In the genomic region with DNA sequence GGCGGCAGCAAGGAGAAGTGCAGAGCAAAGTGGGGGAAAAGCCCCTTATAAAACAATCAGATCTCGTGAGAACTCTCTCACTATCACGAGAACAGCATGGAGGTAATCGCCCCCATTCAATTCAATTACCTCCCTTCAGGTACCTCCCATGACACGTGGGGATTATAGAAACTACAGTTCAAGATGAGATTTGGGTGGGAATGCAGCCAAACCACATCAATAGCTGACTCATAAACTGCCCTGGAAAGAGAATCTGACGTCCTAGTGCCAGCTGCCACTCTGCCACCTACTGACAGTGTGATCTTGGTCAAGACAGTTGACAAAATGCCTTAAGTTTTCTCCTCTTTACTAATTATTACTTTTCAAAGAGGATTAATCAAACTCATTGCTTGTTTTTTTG, we compare ENCODE assay signal across 8 cellular contexts.
DNase-seq lines count a peak whose midpoint lies in the region; ATAC-seq and TF ChIP-seq lines count a peak whose summit lies in the region.

No MANE protein-coding gene starts in this region.

- H3K4me3 Mint-ChIP-seq in CD4-positive, alpha-beta T cell = no peak overlapping the region
- H3K4me3 Mint-ChIP-seq in glutamatergic neuron (ENCODE audit: unreplicated experiment) = no peak overlapping the region

- H3K4me3 ChIP-seq in HEK293 (ENCODE audit: low read depth, low read length) = no peak overlapping the region
- no peak overlapping the region for H3K4me3 ChIP-seq in RWPE2 (ENCODE audit: severe bottlenecking)
- no peak overlapping the region for H3K4me3 ChIP-seq in fibroblast of mammary gland (ENCODE audit: control insufficient read depth, low read depth, low read length)
- H3K4me3 ChIP-seq in H7 (ENCODE audit: insufficient read depth, low read depth, low read length) = no peak overlapping the region

- H3K9me3 Mint-ChIP-seq in CD4-positive, alpha-beta T cell = peaks cover 3% of the 10 kb centered on the region
- no peaks in the 10 kb centered on the region for H3K9me3 Mint-ChIP-seq in glutamatergic neuron (ENCODE audit: unreplicated experiment)

- TF ChIP-seq CTCF in CD4-positive, alpha-beta T cell (IDR thresholded peaks at IDR 0.05) = no peak
- no peak for TF ChIP-seq CTCF in HEK293 (tag by site-specific recombination; IDR thresholded peaks at IDR 0.05)
- peak; percentile 65 for TF ChIP-seq CTCF in RWPE2 (IDR thresholded peaks at IDR 0.05; ENCODE audit: poor library complexity, severe bottlenecking)
- TF ChIP-seq CTCF in fibroblast of mammary gland (conservative IDR thresholded peaks at IDR 0.05; ENCODE audit: control insufficient read depth, insufficient read depth, low read depth, low read length) = peak; percentile 6
- no peak for TF ChIP-seq CTCF in glutamatergic neuron (IDR thresholded peaks at IDR 0.05; ENCODE audit: partially characterized antibody, unreplicated experiment)

- H3K27ac ChIP-seq in CD4-positive, alpha-beta T cell (ENCODE audit: low read depth, low read length) = no peak overlapping the region
- no peak overlapping the region for H3K27ac ChIP-seq in HEK293 (ENCODE audit: extremely low read depth, low read depth, low read length)
- H3K27ac ChIP-seq in RWPE2 (ENCODE audit: poor library complexity, severe bottlenecking) = no peak overlapping the region

- no peak overlapping the region for H3K27ac Mint-ChIP-seq in CD4-positive, alpha-beta T cell
- no peak overlapping the region for H3K27ac Mint-ChIP-seq in glutamatergic neuron (ENCODE audit: unreplicated experiment)

- H3K27me3 Mint-ChIP-seq in CD4-positive, alpha-beta T cell = no peaks in the 10 kb centered on the region
- peaks cover 3% of the 10 kb centered on the region for H3K27me3 Mint-ChIP-seq in glutamatergic neuron (ENCODE audit: unreplicated experiment)

- H3K4me1 ChIP-seq in HEK293 (ENCODE audit: control insufficient read depth, insufficient read depth, low read length) = no peaks in the 10 kb centered on the region; the same call in none of the 2 replicates
- H3K4me1 ChIP-seq in RWPE2 (ENCODE audit: insufficient read depth, poor library complexity, severe bottlenecking) = peaks cover 9% of the 10 kb centered on the region

- DNase-seq in CD4-positive, alpha-beta T cell = peak in 7 of 10 experiments; percentile 3 to 31 (median 13)
- no peak for DNase-seq in RWPE2 (ENCODE audit: low spot score)
- peak; percentile 57 for DNase-seq in fibroblast of mammary gland (ENCODE audit: low read depth)
- DNase-seq in glutamatergic neuron = no peak
- no peak for DNase-seq in KG1 (lab: John Stamatoyannopoulos, UW)
- DNase-seq in H7 = no peak
- no peak for DNase-seq in amygdala (lab: John Stamatoyannopoulos, UW)

- H3K9me3 ChIP-seq in CD4-positive, alpha-beta T cell (ENCODE audit: control insufficient read depth, low read length) = no peaks in the 10 kb centered on the region
- H3K9me3 ChIP-seq in HEK293 (ENCODE audit: control insufficient read depth, insufficient read depth, low read depth, low read length) (no peaks in the 10 kb centered on the region), RWPE2 (ENCODE audit: severe bottlenecking) (peaks cover 4% of the 10 kb centered on the region)

- ATAC-seq in CD4-positive, alpha-beta T cell (ENCODE audit: poor library complexity) = no peak
- peak; percentile 68 for ATAC-seq in RWPE2 (ENCODE audit: low read depth)

- CTCF ChIA-PET in CD4-positive, alpha-beta T cell (lab: Charles Lee) = no interaction called here
- CTCF ChIA-PET in HEK293 (lab: Yijun Ruan, JAX) = interaction anchor here (0.6 to 2.0 kb wide), 10 partner anchors 12 to 1160 kb away, joined by 3 to 6 read pairs (median 3); no protein-coding TSS in a partner anchor

- POLR2A ChIA-PET in CD4-positive, alpha-beta T cell (lab: Charles Lee) = interaction anchor here (1.5 kb wide), 1 partner anchor 1158 kb away, joined by 3 read pairs; no protein-coding TSS in a partner anchor
- POLR2A ChIA-PET in HEK293 (lab: Yijun Ruan, JAX) = interaction anchor here (1.1 kb wide), 1 partner anchor 1158 kb away, joined by 8 read pairs; a partner anchor contains a TSS

- no peaks in the 10 kb centered on the region for H3K27me3 ChIP-seq in CD4-positive, alpha-beta T cell (ENCODE audit: control insufficient read depth, insufficient read depth, low read length)
- H3K27me3 ChIP-seq in RWPE2 (ENCODE audit: insufficient read depth, poor library complexity, severe bottlenecking) = no peaks in the 10 kb centered on the region
- H3K27me3 ChIP-seq in H7 (ENCODE audit: control insufficient read depth, insufficient read depth, low read length) = no peaks in the 10 kb centered on the region

- intact Hi-C loops in CD4-positive, alpha-beta T cell (cut with DNase I, micrococcal nuclease) = no loop called here

- H3K36me3 ChIP-seq in HEK293 (ENCODE audit: control insufficient read depth in 2 of 2, insufficient read depth in 1 of 2, low read length in 2 of 2) (no peaks in the 10 kb centered on the region), RWPE2 (ENCODE audit: low read depth) (no peaks in the 10 kb centered on the region), H7 (replicated peaks; ENCODE audit: control insufficient read depth, insufficient read depth, low read length) (no peaks in the 10 kb centered on the region)

- H3K4me1 Mint-ChIP-seq in CD4-positive, alpha-beta T cell (ENCODE audit: low read depth) = peaks cover 23% of the 10 kb centered on the region
- peaks cover 2% of the 10 kb centered on the region for H3K4me1 Mint-ChIP-seq in glutamatergic neuron (ENCODE audit: low read depth, unreplicated experiment)

- H3K36me3 Mint-ChIP-seq in CD4-positive, alpha-beta T cell (ENCODE audit: low read depth) = no peaks in the 10 kb centered on the region
- peaks cover 5% of the 10 kb centered on the region for H3K36me3 Mint-ChIP-seq in glutamatergic neuron (ENCODE audit: unreplicated experiment)

TF ChIP-seq in HEK293, 187 proteins besides CTCF, POLR2A, EP300 and RAD21 (continues in another document):
- no peak for TF ChIP-seq ZFP41 (tag by site-specific recombination; IDR thresholded peaks at IDR 0.05; ENCODE audit: borderline replicate concordance)
- TF ChIP-seq, protein P1, sequence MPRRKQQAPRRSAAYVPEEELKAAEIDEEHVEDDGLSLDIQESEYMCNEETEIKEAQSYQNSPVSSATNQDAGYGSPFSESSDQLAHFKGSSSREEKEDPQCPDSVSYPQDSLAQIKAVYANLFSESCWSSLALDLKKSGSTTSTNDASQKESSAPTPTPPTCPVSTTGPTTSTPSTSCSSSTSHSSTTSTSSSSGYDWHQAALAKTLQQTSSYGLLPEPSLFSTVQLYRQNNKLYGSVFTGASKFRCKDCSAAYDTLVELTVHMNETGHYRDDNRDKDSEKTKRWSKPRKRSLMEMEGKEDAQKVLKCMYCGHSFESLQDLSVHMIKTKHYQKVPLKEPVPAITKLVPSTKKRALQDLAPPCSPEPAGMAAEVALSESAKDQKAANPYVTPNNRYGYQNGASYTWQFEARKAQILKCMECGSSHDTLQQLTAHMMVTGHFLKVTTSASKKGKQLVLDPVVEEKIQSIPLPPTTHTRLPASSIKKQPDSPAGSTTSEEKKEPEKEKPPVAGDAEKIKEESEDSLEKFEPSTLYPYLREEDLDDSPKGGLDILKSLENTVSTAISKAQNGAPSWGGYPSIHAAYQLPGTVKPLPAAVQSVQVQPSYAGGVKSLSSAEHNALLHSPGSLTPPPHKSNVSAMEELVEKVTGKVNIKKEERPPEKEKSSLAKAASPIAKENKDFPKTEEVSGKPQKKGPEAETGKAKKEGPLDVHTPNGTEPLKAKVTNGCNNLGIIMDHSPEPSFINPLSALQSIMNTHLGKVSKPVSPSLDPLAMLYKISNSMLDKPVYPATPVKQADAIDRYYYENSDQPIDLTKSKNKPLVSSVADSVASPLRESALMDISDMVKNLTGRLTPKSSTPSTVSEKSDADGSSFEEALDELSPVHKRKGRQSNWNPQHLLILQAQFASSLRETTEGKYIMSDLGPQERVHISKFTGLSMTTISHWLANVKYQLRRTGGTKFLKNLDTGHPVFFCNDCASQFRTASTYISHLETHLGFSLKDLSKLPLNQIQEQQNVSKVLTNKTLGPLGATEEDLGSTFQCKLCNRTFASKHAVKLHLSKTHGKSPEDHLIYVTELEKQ (tag by site-specific recombination; IDR thresholded peaks at IDR 0.05; ENCODE audit: borderline replicate concordance) = peak; percentile 74; the same call in 1 of the 2 replicates
- TF ChIP-seq ZNF529 (tag by site-specific recombination; IDR thresholded peaks at IDR 0.05; ENCODE audit: insufficient replicate concordance) = no peak
- no peak for TF ChIP-seq ZNF558 (tag by site-specific recombination; IDR thresholded peaks at IDR 0.05)
- TF ChIP-seq ZNF175 (tag by site-specific recombination; IDR thresholded peaks at IDR 0.05) = no peak
- TF ChIP-seq ZIC2 (tag by site-specific recombination; IDR thresholded peaks at IDR 0.05) = peak; percentile 48; the same call in 1 of the 2 replicates
- TF ChIP-seq HOXD13 (CRISPR knock-in tag; IDR thresholded peaks at IDR 0.05; ENCODE audit: borderline replicate concordance) = no peak
- no peak for TF ChIP-seq ZNF514 (tag by site-specific recombination; IDR thresholded peaks at IDR 0.05)
- TF ChIP-seq ZNF707 (tag by site-specific recombination; IDR thresholded peaks at IDR 0.05) = no peak
- no peak for TF ChIP-seq ZNF521 (tag by site-specific recombination; IDR thresholded peaks at IDR 0.05)
- no peak for TF ChIP-seq ZNF132 (tag by site-specific recombination; IDR thresholded peaks at IDR 0.05; ENCODE audit: borderline replicate concordance)
- no peak for TF ChIP-seq ZNF433 (tag by site-specific recombination; IDR thresholded peaks at IDR 0.05; ENCODE audit: low read depth)
- TF ChIP-seq MYNN (tag by site-specific recombination; IDR thresholded peaks at IDR 0.05; ENCODE audit: borderline replicate concordance) = no peak
- no peak for TF ChIP-seq ZNF311 (tag by site-specific recombination; IDR thresholded peaks at IDR 0.05; ENCODE audit: borderline replicate concordance)
- TF ChIP-seq EGR2 (tag by site-specific recombination; IDR thresholded peaks at IDR 0.05; ENCODE audit: low read depth) = no peak
- no peak for TF ChIP-seq ZNF292 (tag by site-specific recombination; IDR thresholded peaks at IDR 0.05; ENCODE audit: borderline replicate concordance, low read depth)
- TF ChIP-seq ZNF19 (tag by site-specific recombination; IDR thresholded peaks at IDR 0.05; ENCODE audit: low read depth) = 0 out of 2 replicates have a peak, but pooled peaks have one; percentile 28
- no peak for TF ChIP-seq SETDB1 (IDR thresholded peaks at IDR 0.05; ENCODE audit: insufficient read length, low read length)
- 0 out of 2 replicates have a peak, but pooled peaks have one; percentile 48 for TF ChIP-seq SP3 (tag by site-specific recombination; IDR thresholded peaks at IDR 0.05)
- TF ChIP-seq ZNF670 (tag by site-specific recombination; IDR thresholded peaks at IDR 0.05; ENCODE audit: low read depth) = no peak
- TF ChIP-seq ZNF366 (tag by site-specific recombination; conservative IDR thresholded peaks at IDR 0.05) = peak; percentile 80
- TF ChIP-seq HOXA7 (CRISPR knock-in tag; IDR thresholded peaks at IDR 0.05; ENCODE audit: borderline replicate concordance) = no peak
- TF ChIP-seq ZNF701 (tag by site-specific recombination; IDR thresholded peaks at IDR 0.05) = no peak

Comparison
In these comparisons a context has a peak if more than half of its experiments do, and no peak if none do; other contexts are left out.
1. DNase-seq: peak in CD4-positive, alpha-beta T cell (7 of 10) and fibroblast of mammary gland (single experiment); none in RWPE2 (single experiment), glutamatergic neuron (single experiment), KG1 (single experiment), H7 (single experiment) and amygdala (0 of 56).
2. CTCF ChIP-seq: peak in RWPE2 (single experiment) and fibroblast of mammary gland (single experiment); none in CD4-positive, alpha-beta T cell (single experiment), HEK293 (single experiment) and glutamatergic neuron (single experiment).